13 cellular contexts compared by ENCODE assay signal in the genomic region with DNA sequence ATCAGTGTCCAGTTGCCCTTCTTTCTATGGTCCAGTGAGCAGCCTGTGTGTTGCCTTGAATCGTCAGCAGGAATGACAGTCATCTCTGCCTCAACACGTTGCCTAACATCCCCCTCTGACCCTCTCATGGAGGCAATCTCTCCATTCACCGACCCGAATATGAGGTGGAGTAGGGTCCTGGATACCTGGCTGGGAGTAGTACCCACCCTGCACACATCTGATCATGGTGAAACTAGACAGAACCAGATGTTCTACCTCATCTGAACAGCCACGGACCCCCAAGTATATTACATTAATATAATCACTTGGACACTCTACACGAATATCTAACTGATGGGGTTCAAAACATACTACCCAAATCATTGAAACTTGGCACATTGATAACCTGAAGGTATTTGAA.
A peak's percentile ranks its signal among the peaks of the same experiment; 100 is the strongest.
DNase-seq lines count a peak whose midpoint lies in the region; ATAC-seq and TF ChIP-seq lines count a peak whose summit lies in the region.
"Had no signal": no experiment of that assay in that cellular context is flagged by ENCODE, and none has a peak within 500 bp of the region (broad histone marks: within the 10 kb centered on the region; RNA-seq: fewer than 3 reads in every experiment).

No MANE protein-coding gene starts in this region.

- H3K9me3 Mint-ChIP-seq in activated naive CD8-positive, alpha-beta T cell treated with anti-CD3 and anti-CD28 coated beads, Interleukin-2, amount 10 ng/mL, durations not matched to agents 7 days and 5 days: no peaks in the 10 kb centered on the region
- no peaks in the 10 kb centered on the region for H3K9me3 Mint-ChIP-seq in activated naive CD8-positive, alpha-beta T cell treated with anti-CD3 and anti-CD28 coated beads, Interleukin-2, amount 50 U/mL, for 24 hours
- H3K9me3 Mint-ChIP-seq: GM23338 had no signal

- H3K4me1 Mint-ChIP-seq in activated naive CD8-positive, alpha-beta T cell treated with anti-CD3 and anti-CD28 coated beads, Interleukin-2, amount 10 ng/mL, durations not matched to agents 7 days and 5 days: no peaks in the 10 kb centered on the region
- H3K4me1 Mint-ChIP-seq in activated naive CD8-positive, alpha-beta T cell treated with anti-CD3 and anti-CD28 coated beads, Interleukin-2, amount 50 U/mL, for 24 hours: no peaks in the 10 kb centered on the region
- H3K4me1 Mint-ChIP-seq: CD4-positive, alpha-beta memory T cell; GM23338 had no signal

- H3K27ac Mint-ChIP-seq in activated naive CD8-positive, alpha-beta T cell treated with anti-CD3 and anti-CD28 coated beads, Interleukin-2, amount 10 ng/mL, durations not matched to agents 7 days and 5 days: no peak overlapping the region
- H3K27ac Mint-ChIP-seq in activated naive CD8-positive, alpha-beta T cell treated with anti-CD3 and anti-CD28 coated beads, Interleukin-2, amount 50 U/mL, for 24 hours: no peak overlapping the region
- H3K27ac Mint-ChIP-seq: CD4-positive, alpha-beta memory T cell; GM23338 had no signal

- TF ChIP-seq CTCF in gastroesophageal sphincter (IDR thresholded peaks at IDR 0.05): no peak

- POLR2A ChIA-PET in activated naive CD8-positive, alpha-beta T cell treated with anti-CD3 and anti-CD28 coated beads, Interleukin-2, amount 10 ng/mL, durations not matched to agents 7 days and 5 days (lab: Charles Lee): no interaction called here

- H3K4me3 ChIP-seq in gastroesophageal sphincter: no peak overlapping the region
- H3K4me3 ChIP-seq: GM23338 had no signal

- H3K36me3 Mint-ChIP-seq in activated naive CD8-positive, alpha-beta T cell treated with anti-CD3 and anti-CD28 coated beads, Interleukin-2, amount 10 ng/mL, durations not matched to agents 7 days and 5 days: no peaks in the 10 kb centered on the region
- no peaks in the 10 kb centered on the region for H3K36me3 Mint-ChIP-seq in activated naive CD8-positive, alpha-beta T cell treated with anti-CD3 and anti-CD28 coated beads, Interleukin-2, amount 50 U/mL, for 24 hours (ENCODE audit: low read depth)
- H3K36me3 Mint-ChIP-seq: CD4-positive, alpha-beta memory T cell had no signal

- H3K36me3 ChIP-seq in gastroesophageal sphincter: no peaks in the 10 kb centered on the region
- H3K36me3 ChIP-seq: BE2C had no signal

- no peak for DNase-seq in activated naive CD8-positive, alpha-beta T cell treated with anti-CD3 and anti-CD28 coated beads, Interleukin-2, amount 10 ng/mL, durations not matched to agents 7 days and 5 days
- DNase-seq in activated naive CD8-positive, alpha-beta T cell treated with anti-CD3 and anti-CD28 coated beads, Interleukin-2, amount 50 U/mL, for 24 hours: no peak
- DNase-seq in stimulated activated naive CD8-positive, alpha-beta T cell treated with anti-CD3 and anti-CD28 coated beads, Interleukin-15, Interleukin-2, amounts not matched to agents 100 U/mL and 50 U/mL, for 24 hours: no peak
- DNase-seq in NK-92 (lab: John Stamatoyannopoulos, UW; ENCODE audit: unreplicated experiment) (no peak), hypothalamus (lab: John Stamatoyannopoulos, UW) (no peak), Ammon's horn (ENCODE audit: low spot score) (no peak)
- DNase-seq: BE2C; CD4-positive, alpha-beta memory T cell; DMS79; H7 had no signal

- no peaks in the 10 kb centered on the region for H3K27me3 ChIP-seq in gastroesophageal sphincter
- H3K27me3 ChIP-seq: BE2C had no signal

- no peaks in the 10 kb centered on the region for H3K27me3 Mint-ChIP-seq in activated naive CD8-positive, alpha-beta T cell treated with anti-CD3 and anti-CD28 coated beads, Interleukin-2, amount 10 ng/mL, durations not matched to agents 7 days and 5 days
- peaks cover 4% of the 10 kb centered on the region for H3K27me3 Mint-ChIP-seq in activated naive CD8-positive, alpha-beta T cell treated with anti-CD3 and anti-CD28 coated beads, Interleukin-2, amount 50 U/mL, for 24 hours

- peak; percentile 33 for ATAC-seq in activated naive CD8-positive, alpha-beta T cell treated with anti-CD3 and anti-CD28 coated beads, Interleukin-2, amount 10 ng/mL, durations not matched to agents 7 days and 5 days (ENCODE audit: low read depth)
- no peak for ATAC-seq in activated naive CD8-positive, alpha-beta T cell treated with anti-CD3 and anti-CD28 coated beads, Interleukin-2, amount 50 U/mL, for 24 hours
- peak; percentile 28 for ATAC-seq in gastroesophageal sphincter
- peak; percentile 40 for ATAC-seq in stimulated activated naive CD8-positive, alpha-beta T cell treated with anti-CD3 and anti-CD28 coated beads, Interleukin-15, Interleukin-2, amounts not matched to agents 100 U/mL and 50 U/mL, for 24 hours
- ATAC-seq: GM23338 had no signal

- no peak for TF ChIP-seq POLR2A in gastroesophageal sphincter (IDR thresholded peaks at IDR 0.05)

- H3K4me3 Mint-ChIP-seq in activated naive CD8-positive, alpha-beta T cell treated with anti-CD3 and anti-CD28 coated beads, Interleukin-2, amount 10 ng/mL, durations not matched to agents 7 days and 5 days: no peak overlapping the region
- H3K4me3 Mint-ChIP-seq in activated naive CD8-positive, alpha-beta T cell treated with anti-CD3 and anti-CD28 coated beads, Interleukin-2, amount 50 U/mL, for 24 hours: no peak overlapping the region
- H3K4me3 Mint-ChIP-seq: CD4-positive, alpha-beta memory T cell; GM23338 had no signal

- no peak overlapping the region for H3K27ac ChIP-seq in gastroesophageal sphincter
- H3K27ac ChIP-seq: C4-2B had no signal

- no peak for TF ChIP-seq EP300 in gastroesophageal sphincter (IDR thresholded peaks at IDR 0.05)

- H3K4me1 ChIP-seq in gastroesophageal sphincter: peaks cover 0 to 17% (median 0%) of the 10 kb centered on the region in 3 donors
- H3K4me1 ChIP-seq: BE2C had no signal

- WGBS in gastroesophageal sphincter (ENCODE audit: low coverage in 1 of 2), 2 donors: 33 to 46% methylated on average over 2 to 4 of the region's 6 CpGs

- H3K9me3 ChIP-seq in gastroesophageal sphincter: no peaks in the 10 kb centered on the region
- H3K9me3 ChIP-seq: BE2C had no signal
